Comparison of ENCODE assay signal across 12 cellular contexts in genomic region chr3:16147226-16147625, GRCh38. TPM values are rescaled to one million over a fixed set of nuclear protein-coding genes. Genes with fewer than 3 reads are reported as not detected.
DNase-seq lines count a peak whose midpoint lies in the region; ATAC-seq, FAIRE-seq and TF ChIP-seq lines count a peak whose summit lies in the region.
"Had no signal": no experiment of that assay in that cellular context is flagged by ENCODE, and none has a peak within 500 bp of the region (broad histone marks: within the 10 kb centered on the region; RNA-seq: fewer than 3 reads in every experiment).

No MANE protein-coding gene starts in this region.

- CTCF ChIA-PET in activated CD4-positive, alpha-beta memory T cell treated with anti-CD3 and anti-CD28 coated beads for 36 hours (lab: Charles Lee): no interaction called here
- CTCF ChIA-PET in activated CD4-positive, alpha-beta memory T cell treated with anti-CD3 and anti-CD28 coated beads, Interleukin-2, amount 10 ng/mL, durations not matched to agents 7 days and 5 days (lab: Charles Lee): no interaction called here

- DNase-seq in activated CD4-positive, alpha-beta memory T cell treated with anti-CD3 and anti-CD28 coated beads for 36 hours: peak; percentile 10
- no peak for DNase-seq in activated CD4-positive, alpha-beta memory T cell treated with anti-CD3 and anti-CD28 coated beads, Interleukin-2, amount 10 ng/mL, durations not matched to agents 7 days and 5 days
- DNase-seq in NCI-H526 (lab: John Stamatoyannopoulos, UW) (peak; percentile 67 to 70), epithelial cell of esophagus (ENCODE audit: low read depth) (peak; percentile 83), urothelium cell line (ENCODE audit: low spot score) (peak; percentile 52), chondrocyte (ENCODE audit: low spot score) (no peak), UCSD-AML1 (lab: John Stamatoyannopoulos, UW; ENCODE audit: unreplicated experiment) (no peak)
- DNase-seq: activated T-cell treated with anti-CD3 and anti-CD28 coated beads, Interleukin-2, amount 50 U/mL, for 1 hour; right lobe of liver had no signal

- no peak overlapping the region for H3K4me3 Mint-ChIP-seq in activated CD4-positive, alpha-beta memory T cell treated with anti-CD3 and anti-CD28 coated beads for 36 hours
- H3K4me3 Mint-ChIP-seq in activated CD4-positive, alpha-beta memory T cell treated with anti-CD3 and anti-CD28 coated beads, Interleukin-2, amount 10 ng/mL, durations not matched to agents 7 days and 5 days: no peak overlapping the region
- H3K4me3 Mint-ChIP-seq in chondrocyte (ENCODE audit: unreplicated experiment): no peak overlapping the region
- H3K4me3 Mint-ChIP-seq: WTC11 had no signal

- no peak for TF ChIP-seq CTCF in epithelial cell of esophagus (IDR thresholded peaks at IDR 0.05; ENCODE audit: insufficient read depth, low read depth, low read length, missing control alignments)
- TF ChIP-seq CTCF in chondrocyte (IDR thresholded peaks at IDR 0.05): no peak

- peaks cover 2% of the 10 kb centered on the region for H3K27me3 Mint-ChIP-seq in activated CD4-positive, alpha-beta memory T cell treated with anti-CD3 and anti-CD28 coated beads for 36 hours
- peaks cover 2% of the 10 kb centered on the region for H3K27me3 Mint-ChIP-seq in activated CD4-positive, alpha-beta memory T cell treated with anti-CD3 and anti-CD28 coated beads, Interleukin-2, amount 10 ng/mL, durations not matched to agents 7 days and 5 days
- no peaks in the 10 kb centered on the region for H3K27me3 Mint-ChIP-seq in chondrocyte (ENCODE audit: low read depth)

- no peak for FAIRE-seq in urothelium cell line (lab: Jason Lieb, UNC)
- FAIRE-seq: A204.1 had no signal

- no peak for ATAC-seq in HG03469 (IDR thresholded peaks at IDR 0.05; ENCODE audit: unreplicated experiment)
- ATAC-seq: right lobe of liver, WTC11 had no signal

- peaks cover 13% of the 10 kb centered on the region for H3K9me3 Mint-ChIP-seq in activated CD4-positive, alpha-beta memory T cell treated with anti-CD3 and anti-CD28 coated beads for 36 hours
- peaks cover 9% of the 10 kb centered on the region for H3K9me3 Mint-ChIP-seq in activated CD4-positive, alpha-beta memory T cell treated with anti-CD3 and anti-CD28 coated beads, Interleukin-2, amount 10 ng/mL, durations not matched to agents 7 days and 5 days
- H3K9me3 Mint-ChIP-seq in chondrocyte (ENCODE audit: low read depth): peaks cover 7% of the 10 kb centered on the region

- intact Hi-C loops in activated CD4-positive, alpha-beta memory T cell treated with anti-CD3 and anti-CD28 coated beads for 36 hours (cut with micrococcal nuclease): no loop called here

- peaks cover 4% of the 10 kb centered on the region for H3K4me1 Mint-ChIP-seq in activated CD4-positive, alpha-beta memory T cell treated with anti-CD3 and anti-CD28 coated beads for 36 hours (ENCODE audit: low read depth)
- peaks cover 15% of the 10 kb centered on the region for H3K4me1 Mint-ChIP-seq in activated CD4-positive, alpha-beta memory T cell treated with anti-CD3 and anti-CD28 coated beads, Interleukin-2, amount 10 ng/mL, durations not matched to agents 7 days and 5 days
- peaks cover 29% of the 10 kb centered on the region for H3K4me1 Mint-ChIP-seq in chondrocyte (ENCODE audit: low read depth)
- H3K4me1 Mint-ChIP-seq: WTC11 had no signal

- POLR2A ChIA-PET in activated CD4-positive, alpha-beta memory T cell treated with anti-CD3 and anti-CD28 coated beads for 36 hours (lab: Charles Lee): no interaction called here
- POLR2A ChIA-PET in activated CD4-positive, alpha-beta memory T cell treated with anti-CD3 and anti-CD28 coated beads, Interleukin-2, amount 10 ng/mL, durations not matched to agents 7 days and 5 days (lab: Charles Lee): no interaction called here

- H3K36me3 Mint-ChIP-seq in activated CD4-positive, alpha-beta memory T cell treated with anti-CD3 and anti-CD28 coated beads for 36 hours: no peaks in the 10 kb centered on the region
- H3K36me3 Mint-ChIP-seq in activated CD4-positive, alpha-beta memory T cell treated with anti-CD3 and anti-CD28 coated beads, Interleukin-2, amount 10 ng/mL, durations not matched to agents 7 days and 5 days (ENCODE audit: low read depth): no peaks in the 10 kb centered on the region
- no peaks in the 10 kb centered on the region for H3K36me3 Mint-ChIP-seq in chondrocyte (ENCODE audit: low read depth)

- no peak overlapping the region for H3K4me3 ChIP-seq in epithelial cell of esophagus (ENCODE audit: low read length)
- H3K4me3 ChIP-seq: right lobe of liver had no signal

- H3K27ac Mint-ChIP-seq in activated CD4-positive, alpha-beta memory T cell treated with anti-CD3 and anti-CD28 coated beads for 36 hours: no peak overlapping the region
- H3K27ac Mint-ChIP-seq in activated CD4-positive, alpha-beta memory T cell treated with anti-CD3 and anti-CD28 coated beads, Interleukin-2, amount 10 ng/mL, durations not matched to agents 7 days and 5 days: no peak overlapping the region
- no peak overlapping the region for H3K27ac Mint-ChIP-seq in chondrocyte (ENCODE audit: unreplicated experiment)
- H3K27ac Mint-ChIP-seq: WTC11 had no signal

RNA-seq across cellular contexts. Expression of gene GALNT15, which starts 27.3 kb away (rescaled TPM):
- not detected for total RNA-seq in activated CD4-positive, alpha-beta memory T cell treated with anti-CD3 and anti-CD28 coated beads for 36 hours
- not detected for total RNA-seq in activated CD4-positive, alpha-beta memory T cell treated with anti-CD3 and anti-CD28 coated beads, Interleukin-2, amount 10 ng/mL, durations not matched to agents 7 days and 5 days
- total RNA-seq in chondrocyte: 0.28 to 1.2 TPM (median 0.40 TPM) in 3 replicates

Comparison
In these comparisons a context has a peak if more than half of its experiments do, and no peak if none do; other contexts are left out.
1. DNase-seq: peak in activated CD4-positive, alpha-beta memory T cell treated with anti-CD3 and anti-CD28 coated beads for 36 hours (single experiment), NCI-H526 (2 of 2), epithelial cell of esophagus (single experiment) and urothelium cell line (single experiment); none in activated CD4-positive, alpha-beta memory T cell treated with anti-CD3 and anti-CD28 coated beads, Interleukin-2, amount 10 ng/mL, durations not matched to agents 7 days and 5 days (single experiment), chondrocyte (single experiment) and UCSD-AML1 (single experiment).